ENCODE assay signal across 8 cellular contexts in the genomic region with DNA sequence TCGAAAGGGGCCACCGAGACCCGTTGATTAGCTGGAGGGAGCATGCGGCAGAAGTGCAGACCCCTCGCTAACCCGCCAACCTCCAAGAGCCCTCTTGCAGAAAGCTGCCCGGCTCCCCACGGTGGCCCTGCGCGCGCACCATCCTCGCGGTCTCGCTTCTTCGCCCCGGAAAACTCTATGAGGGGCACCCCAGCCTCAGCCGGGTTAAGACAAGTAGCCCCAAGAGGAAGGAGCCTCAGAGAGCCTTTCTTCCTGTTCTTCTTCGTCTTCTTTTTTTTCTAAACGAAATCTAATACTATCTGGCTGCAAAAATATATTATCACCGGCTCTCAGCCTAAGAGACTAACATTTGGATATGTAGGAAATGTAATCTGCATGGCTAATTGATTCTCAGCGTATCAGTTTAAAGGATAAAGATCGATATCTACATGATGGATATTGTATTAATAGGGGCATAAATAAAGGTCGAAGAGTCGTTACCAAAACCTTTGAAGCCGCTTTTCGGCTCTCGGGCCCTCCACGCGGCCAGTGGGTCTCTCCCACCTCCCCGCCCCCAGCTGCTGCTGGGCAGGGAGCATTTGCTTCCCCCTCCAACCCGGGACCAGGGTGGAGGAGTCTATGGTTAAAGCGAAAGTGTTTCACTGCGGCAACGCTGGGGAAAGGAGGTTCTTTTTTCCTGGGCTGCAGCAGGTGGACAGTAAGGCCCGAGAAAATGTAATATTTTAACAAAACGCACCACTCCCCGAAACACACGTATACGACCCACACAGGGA. TPM values are rescaled to one million over a fixed set of nuclear protein-coding genes. Genes with fewer than 3 reads are reported as not detected.
DNase-seq lines count a peak whose midpoint lies in the region; ATAC-seq and TF ChIP-seq lines count a peak whose summit lies in the region.

No MANE protein-coding gene starts in this region.

- H3K9me3 Mint-ChIP-seq in activated naive CD4-positive, alpha-beta T cell treated with anti-CD3 and anti-CD28 coated beads for 36 hours: peaks cover 2% of the 10 kb centered on the region
- no peaks in the 10 kb centered on the region for H3K9me3 Mint-ChIP-seq in activated CD4-positive, alpha-beta memory T cell treated with anti-CD3 and anti-CD28 coated beads for 36 hours

- H3K4me1 Mint-ChIP-seq in activated naive CD4-positive, alpha-beta T cell treated with anti-CD3 and anti-CD28 coated beads for 36 hours (ENCODE audit: low read depth): peaks cover 40% of the 10 kb centered on the region
- peaks cover 46% of the 10 kb centered on the region for H3K4me1 Mint-ChIP-seq in activated CD4-positive, alpha-beta memory T cell treated with anti-CD3 and anti-CD28 coated beads for 36 hours (ENCODE audit: low read depth)

- no peak for TF ChIP-seq CTCF in transverse colon (IDR thresholded peaks at IDR 0.05)

- peak; percentile 42 for ATAC-seq in left lobe of liver
- ATAC-seq in HG02571 (IDR thresholded peaks at IDR 0.05; ENCODE audit: unreplicated experiment): no peak
- ATAC-seq in GM18517 (IDR thresholded peaks at IDR 0.05; ENCODE audit: unreplicated experiment): no peak

- peak overlapping the region; percentile 61 for H3K4me3 Mint-ChIP-seq in activated naive CD4-positive, alpha-beta T cell treated with anti-CD3 and anti-CD28 coated beads for 36 hours
- peak overlapping the region; percentile 72 for H3K4me3 Mint-ChIP-seq in activated CD4-positive, alpha-beta memory T cell treated with anti-CD3 and anti-CD28 coated beads for 36 hours

- CTCF ChIA-PET in activated naive CD4-positive, alpha-beta T cell treated with anti-CD3 and anti-CD28 coated beads for 36 hours (lab: Charles Lee): no interaction called here
- CTCF ChIA-PET in activated CD4-positive, alpha-beta memory T cell treated with anti-CD3 and anti-CD28 coated beads for 36 hours (lab: Charles Lee): interaction anchor here (1.9 kb wide), 1 partner anchor 13 kb away, joined by 6 read pairs; no protein-coding TSS in a partner anchor

- POLR2A ChIA-PET in activated CD4-positive, alpha-beta memory T cell treated with anti-CD3 and anti-CD28 coated beads for 36 hours (lab: Charles Lee): no interaction called here

- DNase-seq in activated naive CD4-positive, alpha-beta T cell treated with anti-CD3 and anti-CD28 coated beads for 36 hours: no peak
- DNase-seq in activated naive CD4-positive, alpha-beta T cell treated with anti-CD3 and anti-CD28 coated beads, Interleukin-2, amount 50 U/mL, for 16 hours: no peak
- DNase-seq in activated CD4-positive, alpha-beta memory T cell treated with anti-CD3 and anti-CD28 coated beads for 36 hours: no peak
- DNase-seq in left lobe of liver (ENCODE audit: low spot score) (no peak), transverse colon (no peak)
- DNase-seq in stimulated activated CD4-positive, alpha-beta T cell treated with anti-CD3 and anti-CD28 coated beads, Interleukin-4, amount 100 ng/mL, for 24 hours: no peak

- no peaks in the 10 kb centered on the region for H3K36me3 Mint-ChIP-seq in activated naive CD4-positive, alpha-beta T cell treated with anti-CD3 and anti-CD28 coated beads for 36 hours (ENCODE audit: low read depth)
- peaks cover 4% of the 10 kb centered on the region for H3K36me3 Mint-ChIP-seq in activated CD4-positive, alpha-beta memory T cell treated with anti-CD3 and anti-CD28 coated beads for 36 hours

- H3K27me3 Mint-ChIP-seq in activated naive CD4-positive, alpha-beta T cell treated with anti-CD3 and anti-CD28 coated beads for 36 hours (ENCODE audit: low read depth): peaks cover 88% of the 10 kb centered on the region
- H3K27me3 Mint-ChIP-seq in activated CD4-positive, alpha-beta memory T cell treated with anti-CD3 and anti-CD28 coated beads for 36 hours: peaks cover 93% of the 10 kb centered on the region

- no peak overlapping the region for H3K27ac Mint-ChIP-seq in activated naive CD4-positive, alpha-beta T cell treated with anti-CD3 and anti-CD28 coated beads for 36 hours
- peak overlapping the region; percentile 38 for H3K27ac Mint-ChIP-seq in activated CD4-positive, alpha-beta memory T cell treated with anti-CD3 and anti-CD28 coated beads for 36 hours

- peaks cover 10 to 45% (median 30%) of the 10 kb centered on the region in 4 donors for H3K4me1 ChIP-seq in transverse colon

- in situ Hi-C loops in transverse colon (cut with MboI; ENCODE audit: low pct_ligation_motif_present in 1 of 4, low pct_unique_long_range_greater_than_20kb in 1 of 4, low sequenced_read_pairs in 3 of 4): loop anchor here in 3 of 4 donors (25.0 kb wide), 1 partner anchor 257 kb away; no protein-coding TSS in a partner anchor

- no peak for TF ChIP-seq EP300 in transverse colon (IDR thresholded peaks at IDR 0.05; ENCODE audit: low read depth)

- H3K9me3 ChIP-seq in transverse colon: no peaks in the 10 kb centered on the region

- intact Hi-C loops in activated naive CD4-positive, alpha-beta T cell treated with anti-CD3 and anti-CD28 coated beads for 36 hours (cut with micrococcal nuclease): loop anchor here (1.0 kb wide), 1 partner anchor 10 kb away; no protein-coding TSS in a partner anchor
- intact Hi-C loops in activated CD4-positive, alpha-beta memory T cell treated with anti-CD3 and anti-CD28 coated beads for 36 hours (cut with micrococcal nuclease): loop anchor here (5.0 kb wide), 1 partner anchor 63 kb away; no protein-coding TSS in a partner anchor
- intact Hi-C loops in transverse colon (cut with DNase I; ENCODE audit: low total_unique reads): no loop called here

- WGBS in transverse colon (ENCODE audit: low coverage in 1 of 2), 2 donors: 0 to 14% methylated on average over 6 to 39 of the region's 39 CpGs

- H3K27ac ChIP-seq in transverse colon: no peak overlapping the region

- no peaks in the 10 kb centered on the region for H3K36me3 ChIP-seq in transverse colon

- no peak for TF ChIP-seq POLR2A in transverse colon (IDR thresholded peaks at IDR 0.05)

- peaks cover 100% of the 10 kb centered on the region for H3K27me3 ChIP-seq in transverse colon

- H3K4me3 ChIP-seq in transverse colon: peak overlapping the region in 3 of 4 donors; percentile 29 to 66 (median 35)

RNA-seq across cellular contexts. Expression of gene PAX3, which starts 6.1 kb away (rescaled TPM):
- not detected for total RNA-seq in activated naive CD4-positive, alpha-beta T cell treated with anti-CD3 and anti-CD28 coated beads for 36 hours
- not detected for total RNA-seq in activated CD4-positive, alpha-beta memory T cell treated with anti-CD3 and anti-CD28 coated beads for 36 hours
- total RNA-seq in left lobe of liver: not detected
- not detected for total RNA-seq in transverse colon
